Comparison of ENCODE assay signal across 8 cellular contexts in the genomic region with DNA sequence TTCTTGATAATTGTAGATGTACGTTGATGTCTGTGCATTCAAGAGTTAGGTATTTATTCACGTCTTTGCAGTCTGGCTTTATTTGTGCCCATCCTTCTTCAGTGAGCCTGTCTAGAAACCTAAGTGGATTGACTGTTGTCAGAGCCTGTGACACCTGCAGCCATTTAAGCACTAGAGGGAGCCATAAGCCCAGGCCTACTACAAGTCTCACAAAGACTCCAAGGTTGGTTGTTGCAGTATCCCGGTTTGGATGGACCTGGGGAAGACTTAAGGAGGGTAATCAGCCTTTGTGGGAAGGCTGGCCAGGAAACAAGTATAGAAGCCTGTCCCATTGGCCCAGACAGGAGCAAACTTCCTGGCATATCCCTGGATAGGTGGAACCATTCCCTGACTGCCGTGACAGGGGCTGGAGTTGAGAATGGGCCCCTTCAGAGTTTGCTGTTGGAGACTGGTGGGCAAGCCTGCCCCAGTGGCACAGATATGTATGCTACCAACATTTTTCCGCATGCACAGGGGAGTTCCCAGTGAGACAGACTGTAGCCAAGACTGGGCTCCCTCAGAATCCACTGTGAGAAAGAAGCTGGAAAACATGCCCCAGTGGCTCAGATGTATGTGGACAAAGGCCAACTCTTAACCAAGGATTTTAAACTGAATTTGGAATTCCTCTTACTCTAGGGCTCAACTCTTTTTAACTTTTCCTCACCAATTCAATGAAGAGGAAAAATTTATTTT. TPM values are rescaled to one million over a fixed set of nuclear protein-coding genes. Genes with fewer than 3 reads are reported as not detected.
DNase-seq lines count a peak whose midpoint lies in the region; ATAC-seq, FAIRE-seq and TF ChIP-seq lines count a peak whose summit lies in the region.

No MANE protein-coding gene starts in this region.

- intact Hi-C loops in mammary epithelial cell (cut with micrococcal nuclease) (loop anchor here (1.0 to 10.0 kb wide), 5 partner anchors 51 to 1763 kb away; partner anchors contain the start of gene PTPRM), HepG2 (cut with micrococcal nuclease; ENCODE audit: unreplicated experiment) (no loop called here)

- H3K27ac ChIP-seq in HL-60 (replicated peaks) (no peak overlapping the region), mammary epithelial cell (ENCODE audit: insufficient read depth, low read depth, low read length) (no peak overlapping the region), HepG2 (ENCODE audit: extremely low read length, insufficient read depth, low read length) (no peak overlapping the region)

- no peak overlapping the region for H2AFZ ChIP-seq in mammary epithelial cell (ENCODE audit: low read depth, low read length)
- no peak overlapping the region for H2AFZ ChIP-seq in HepG2 (ENCODE audit: low read length)

- dilution Hi-C loops in mammary epithelial cell (cut with HindIII; ENCODE audit: low sequenced_read_pairs) = no loop called here

- TF ChIP-seq RAD21 in HepG2 (CRISPR knock-in tag; IDR thresholded peaks at IDR 0.05) = peak; percentile 77

- CTCF ChIA-PET in mammary epithelial cell (lab: Charles Lee; ENCODE audit: low non-redundant PET) (no interaction called here), HepG2 (lab: Yijun Ruan, JAX; ENCODE audit: low intra/inter-chr PET ratio, low total read pairs) (no interaction called here)

- peak; percentile 81 for TF ChIP-seq CTCF in D721Med (IDR thresholded peaks at IDR 0.05; ENCODE audit: insufficient read depth, missing control alignments)
- peak; percentile 84 for TF ChIP-seq CTCF in HL-60 (IDR thresholded peaks at IDR 0.05; ENCODE audit: insufficient read depth, low read length)
- peak; percentile 94 to 96 for TF ChIP-seq CTCF in mammary epithelial cell (conservative IDR thresholded peaks at IDR 0.05 in 1 of 2, IDR thresholded peaks at IDR 0.05 in 1 of 2; ENCODE audit: extremely low read depth in 1 of 2, insufficient read depth in 1 of 2, low read depth in 1 of 2, low read length in 2 of 2)
- peak; percentile 85 for TF ChIP-seq CTCF in HepG2 (CRISPR knock-in tag; IDR thresholded peaks at IDR 0.05)

- H3K79me2 ChIP-seq in mammary epithelial cell (ENCODE audit: insufficient read depth, low read length) (no peaks in the 10 kb centered on the region), HepG2 (ENCODE audit: insufficient read depth, low read length) (no peaks in the 10 kb centered on the region)

- H3K9me3 ChIP-seq in mammary epithelial cell (replicated peaks; ENCODE audit: insufficient read depth, low read length) (no peaks in the 10 kb centered on the region), HepG2 (ENCODE audit: low read length) (no peaks in the 10 kb centered on the region)

- H3K36me3 ChIP-seq in mammary epithelial cell (ENCODE audit: insufficient read depth, low read length) = no peaks in the 10 kb centered on the region
- H3K36me3 ChIP-seq in HepG2 (replicated peaks in 1 of 2; ENCODE audit: control insufficient read depth in 1 of 2, insufficient read depth in 2 of 2, low read length in 2 of 2) = no peaks in the 10 kb centered on the region

- no peak overlapping the region for H3K9ac ChIP-seq in mammary epithelial cell (ENCODE audit: insufficient read depth, low read length)
- no peak overlapping the region for H3K9ac ChIP-seq in HepG2 (ENCODE audit: insufficient read depth, low read depth, low read length)

- DNase-seq in D721Med (ENCODE audit: insufficient read length, low spot score) = no peak
- DNase-seq in HL-60 (ENCODE audit: low read depth in 1 of 2, low spot score in 1 of 2) = peak; percentile 43 to 47
- peak; percentile 32 for DNase-seq in NCI-H526 treated with DMSO at 0.1 percent for 48 hours (lab: John Stamatoyannopoulos, UW)
- DNase-seq in mammary epithelial cell = peak; percentile 58
- DNase-seq in HepG2 (ENCODE audit: low spot score) = peak; percentile 59
- DNase-seq in stimulated activated CD8-positive, alpha-beta memory T cell treated with anti-CD3 and anti-CD28 coated beads, Interleukin-4, amount 100 ng/mL, for 48 hours = no peak
- DNase-seq in activated naive CD4-positive, alpha-beta T cell (lab: John Stamatoyannopoulos, UW) = no peak

- no TSS peak for BruUV-seq in mammary epithelial cell (replicated peaks; lab: Mats Ljungman, UMichigan)
- no TSS peak for BruUV-seq in HepG2 (replicated peaks; lab: Mats Ljungman, UMichigan)

- ATAC-seq in HepG2 (peak; percentile 95), HG02938 (IDR thresholded peaks at IDR 0.05; ENCODE audit: unreplicated experiment) (no peak)

- H3K4me1 ChIP-seq in mammary epithelial cell (ENCODE audit: insufficient read depth, low read length) (no peaks in the 10 kb centered on the region), HepG2 (ENCODE audit: insufficient read depth, low read length) (no peaks in the 10 kb centered on the region)

- WGBS in mammary epithelial cell (ENCODE audit: low coverage, missing lambda C conversion rate) = 30% methylated on average over 4 of the region's 5 CpGs
- WGBS in HepG2 (ENCODE audit: low lambda C conversion rate) = 6% methylated on average over 5 of the region's 5 CpGs

- H3K4me3 ChIP-seq in HL-60 (replicated peaks; ENCODE audit: insufficient read depth, low read length) (no peak overlapping the region), mammary epithelial cell (replicated peaks in 1 of 3; ENCODE audit: insufficient read depth in 1 of 3, low read depth in 2 of 3, low read length in 3 of 3) (no peak overlapping the region), HepG2 (replicated peaks in 1 of 3; ENCODE audit: insufficient read depth in 1 of 3, low read depth in 2 of 3, low read length in 3 of 3) (no peak overlapping the region)

- H4K20me1 ChIP-seq in mammary epithelial cell (ENCODE audit: insufficient read depth, low read length) = no peaks in the 10 kb centered on the region
- H4K20me1 ChIP-seq in HepG2 (ENCODE audit: insufficient read depth, low read length) = no peaks in the 10 kb centered on the region

- TF ChIP-seq EP300 in HepG2 (IDR thresholded peaks at IDR 0.05; ENCODE audit: low read depth in 2 of 2, low read length in 2 of 2) = no peak
- no peak for TF ChIP-seq EP300 in HepG2 (CRISPR knock-in tag; IDR thresholded peaks at IDR 0.05; ENCODE audit: borderline replicate concordance)

- POLR2A ChIA-PET in HepG2 (lab: Yijun Ruan, JAX) = no interaction called here

- TF ChIP-seq POLR2A in HepG2 (IDR thresholded peaks at IDR 0.05; ENCODE audit: insufficient read depth in 1 of 2, low read depth in 2 of 2, low read length in 2 of 2) = no peak

- in situ Hi-C loops in mammary epithelial cell (cut with MboI; ENCODE audit: low sequenced_read_pairs in 2 of 2) (no loop called here), HepG2 (cut with HindIII; ENCODE audit: extremely low pct_ligation_motif_present, low pct_unique_long_range_greater_than_20kb) (no loop called here)

- H3K4me2 ChIP-seq in mammary epithelial cell (ENCODE audit: insufficient read depth, low read depth, low read length) (no peak overlapping the region), HepG2 (ENCODE audit: low read depth, low read length) (no peak overlapping the region)

- no peaks in the 10 kb centered on the region for H3K27me3 ChIP-seq in HL-60 (ENCODE audit: insufficient read depth, poor library complexity, severe bottlenecking)
- H3K27me3 ChIP-seq in mammary epithelial cell (ENCODE audit: insufficient read depth, low read length) = no peaks in the 10 kb centered on the region
- peaks cover 0 to 2% of the 10 kb centered on the region in 2 experiments; a peak in 2 of 5 replicates for H3K27me3 ChIP-seq in HepG2 (ENCODE audit: control insufficient read depth in 1 of 2, insufficient read depth in 2 of 2, low read length in 2 of 2)

- FAIRE-seq in D721Med (lab: Jason Lieb, UNC) (peak; percentile 97), HepG2 (lab: Jason Lieb, UNC) (peak; percentile 84)

TF ChIP-seq in HepG2, 621 proteins besides CTCF, POLR2A, EP300 and RAD21:
- TF ChIP-seq STAG1 (CRISPR knock-in tag; IDR thresholded peaks at IDR 0.05) = peak; percentile 92
- no peak for TF ChIP-seq ZBTB14 (CRISPR knock-in tag; IDR thresholded peaks at IDR 0.05)
- TF ChIP-seq XRCC5 (optimal IDR thresholded peaks at IDR 0.05; ENCODE audit: low read length) = peak; percentile 31
- TF ChIP-seq ZNF550 (CRISPR knock-in tag; IDR thresholded peaks at IDR 0.05; ENCODE audit: borderline replicate concordance) = 0 out of 2 replicates have a peak, but pooled peaks have one; percentile 31
- peak; percentile 75 for TF ChIP-seq SMC3 (IDR thresholded peaks at IDR 0.05; ENCODE audit: low read length)
TF ChIP-seq in HepG2: peak in this region for 4.

RNA-seq across cellular contexts. Expression of gene LRRC30, which starts 9.3 kb away (rescaled TPM):
- total RNA-seq in mammary epithelial cell (not detected), HepG2 (2016; rRNA removed; fragmentation: Illumina TruSeq; extraction: Trizol) (not detected in 2 replicates)
- polyA plus RNA-seq in mammary epithelial cell (not detected), HepG2 (2011; rRNA removed) (not detected in 2 replicates)
- not detected for polyA minus RNA-seq in mammary epithelial cell
- total RNA-seq in HepG2 (2016; cell fraction: cytosol; rRNA removed; fragmentation: Illumina TruSeq; extraction: Trizol; ENCODE audit: low read depth) = not detected in 2 replicates
- total RNA-seq in HepG2 (2016; cell fraction: insoluble cytoplasmic fraction; rRNA removed; fragmentation: Illumina TruSeq; extraction: Trizol) = not detected in 2 replicates
- not detected in 2 replicates for total RNA-seq in HepG2 (2016; cell fraction: membrane; rRNA removed; fragmentation: Illumina TruSeq; extraction: Trizol)
- total RNA-seq in HepG2 (2016; cell fraction: nucleus; rRNA removed; fragmentation: Illumina TruSeq; extraction: Trizol) = not detected in 2 replicates
- polyA plus RNA-seq in HepG2 (2011; cell fraction: cytosol; rRNA removed) = not detected in 2 replicates
- polyA plus RNA-seq in HepG2 (2011; cell fraction: nucleus; rRNA removed) = not detected in 2 replicates
- polyA plus RNA-seq in HepG2 (2012) = not detected in 2 replicates
- not detected in 2 replicates for polyA plus RNA-seq in HepG2 (2016; cell fraction: cytosol; fragmentation: Illumina TruSeq; extraction: Trizol; ENCODE audit: low read depth)
- not detected in 2 replicates for polyA plus RNA-seq in HepG2 (2016; cell fraction: insoluble cytoplasmic fraction; fragmentation: Illumina TruSeq; extraction: Trizol; ENCODE audit: low read depth)
- polyA plus RNA-seq in HepG2 (2016; cell fraction: membrane; fragmentation: Illumina TruSeq; extraction: Trizol; ENCODE audit: low read depth) = not detected in 2 replicates
- not detected in 2 replicates for polyA plus RNA-seq in HepG2 (2016; cell fraction: nucleus; fragmentation: Illumina TruSeq; extraction: Trizol; ENCODE audit: insufficient read depth, low read depth)
- not detected in 2 replicates for polyA minus RNA-seq in HepG2 (2011; rRNA and poly(A)+ RNA removed; ENCODE audit: low replicate concordance)
- not detected in 2 replicates for polyA minus RNA-seq in HepG2 (2011; cell fraction: cytosol; rRNA and poly(A)+ RNA removed)
- polyA minus RNA-seq in HepG2 (2011; cell fraction: nucleus; rRNA and poly(A)+ RNA removed) = not detected in 2 replicates

Comparison
In these comparisons a context has a peak if more than half of its experiments do, and no peak if none do; other contexts are left out.
1. DNase-seq: peak in HL-60 (2 of 2), NCI-H526 treated with DMSO at 0.1 percent for 48 hours (single experiment), mammary epithelial cell (single experiment) and HepG2 (single experiment); none in D721Med (single experiment), stimulated activated CD8-positive, alpha-beta memory T cell treated with anti-CD3 and anti-CD28 coated beads, Interleukin-4, amount 100 ng/mL, for 48 hours (single experiment) and activated naive CD4-positive, alpha-beta T cell (0 of 4).
2. Peak in every context shown above with its lines, with median percentiles within 50 percentile points of each other: CTCF ChIP-seq.